ENCODE assay signal across 18 cellular contexts in the genomic region with DNA sequence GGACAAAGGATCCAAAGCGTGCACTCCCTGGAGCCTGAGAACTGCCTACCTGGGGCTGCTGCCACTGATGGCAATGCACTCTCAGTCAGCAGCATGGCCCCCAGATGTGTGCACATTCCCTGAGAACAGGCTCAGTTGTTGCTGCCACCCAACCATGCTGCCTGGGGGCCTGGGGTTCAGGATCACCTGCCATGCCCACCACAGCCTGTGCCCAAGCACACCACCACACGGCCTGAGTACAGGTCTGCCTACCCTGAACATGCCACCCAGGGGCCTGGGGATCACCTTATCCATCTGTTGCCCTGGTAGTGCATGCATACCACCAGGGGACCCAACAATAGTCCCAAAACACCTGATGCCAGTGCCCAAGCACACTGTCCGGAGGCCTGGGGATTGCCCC.
DNase-seq lines count a peak whose midpoint lies in the region; ATAC-seq, FAIRE-seq and TF ChIP-seq lines count a peak whose summit lies in the region.
"Had no signal": no experiment of that assay in that cellular context is flagged by ENCODE, and none has a peak within 500 bp of the region (broad histone marks: within the 10 kb centered on the region; RNA-seq: fewer than 3 reads in every experiment).

No MANE protein-coding gene starts in this region.

- H3K79me2 ChIP-seq in osteoblast (ENCODE audit: insufficient read depth, low read length) = no peaks in the 10 kb centered on the region

- H3K4me1 ChIP-seq in kidney (ENCODE audit: control insufficient read depth in 1 of 2, insufficient read depth in 1 of 2, low read depth in 1 of 2, low read length in 2 of 2) = no peaks in the 10 kb centered on the region
- H3K4me1 ChIP-seq in osteoblast (ENCODE audit: insufficient read depth, low read length) = no peaks in the 10 kb centered on the region
- no peaks in the 10 kb centered on the region for H3K4me1 ChIP-seq in upper lobe of right lung
- H3K4me1 ChIP-seq: HAP-1 had no signal

- DNase-seq in bronchial epithelial cell (ENCODE audit: low read depth) (no peak), kidney (peak; percentile 42), osteoblast (ENCODE audit: insufficient read length, low spot score, missing footprints) (peak; percentile 52), upper lobe of right lung (no peak), NCI-H774 (lab: John Stamatoyannopoulos, UW) (no peak), H54 (ENCODE audit: insufficient read length, low spot score) (no peak), T-cell (no peak)
- DNase-seq: C1 segment of cervical spinal cord; Calu3; CD4-positive, alpha-beta memory T cell; COR-L47; DMS53; DMS79 treated with DMSO at 0.1 percent for 48 hours; GF-D8; GM23248; HFFc6 had no signal

- H3K4me3 ChIP-seq in bronchial epithelial cell (ENCODE audit: low read depth, low read length) (no peak overlapping the region), kidney (ENCODE audit: low read length in 2 of 2) (no peak overlapping the region), osteoblast (ENCODE audit: insufficient read depth, low read length) (no peak overlapping the region), upper lobe of right lung (no peak overlapping the region)
- H3K4me3 ChIP-seq: GM23248, HAP-1 had no signal

- H3K27ac ChIP-seq in kidney (ENCODE audit: low read depth in 2 of 2, low read length in 2 of 2) (no peak overlapping the region), osteoblast (ENCODE audit: low read depth, low read length) (no peak overlapping the region), upper lobe of right lung (no peak overlapping the region)
- H3K27ac ChIP-seq: GM23248 had no signal

- H3K36me3 Mint-ChIP-seq in T-cell = no peaks in the 10 kb centered on the region
- H3K36me3 Mint-ChIP-seq: CD4-positive, alpha-beta memory T cell had no signal

- H4K20me1 ChIP-seq in osteoblast (ENCODE audit: insufficient read depth, low read length) = no peaks in the 10 kb centered on the region

- POLR2A ChIA-PET in T-cell (lab: Charles Lee) = no interaction called here

- no peak overlapping the region for H2AFZ ChIP-seq in osteoblast (ENCODE audit: low read length)
- H2AFZ ChIP-seq: GM23248 had no signal

- no peak overlapping the region for H3K27ac Mint-ChIP-seq in T-cell
- H3K27ac Mint-ChIP-seq: CD4-positive, alpha-beta memory T cell; HFFc6 had no signal

- H3K4me2 ChIP-seq in osteoblast (ENCODE audit: insufficient read depth, low read length) = no peak overlapping the region

- ATAC-seq in upper lobe of right lung = peak; percentile 36
- no peak for ATAC-seq in T-cell (replicated peaks in 1 of 4)

- peaks cover 2 to 4% (median 2%) of the 10 kb centered on the region in 3 donors for H3K9me3 Mint-ChIP-seq in T-cell

- H3K9ac ChIP-seq in kidney (ENCODE audit: low read length in 2 of 2) = no peak overlapping the region
- H3K9ac ChIP-seq: GM23248 had no signal

- H3K9me3 ChIP-seq in kidney (ENCODE audit: control insufficient read depth in 1 of 2, low read length in 2 of 2) = no peaks in the 10 kb centered on the region
- no peaks in the 10 kb centered on the region for H3K9me3 ChIP-seq in osteoblast (ENCODE audit: low read depth, low read length)
- no peaks in the 10 kb centered on the region for H3K9me3 ChIP-seq in upper lobe of right lung
- H3K9me3 ChIP-seq: HAP-1 had no signal

- no peaks in the 10 kb centered on the region for H3K27me3 Mint-ChIP-seq in T-cell
- H3K27me3 Mint-ChIP-seq: CD4-positive, alpha-beta memory T cell had no signal

- intact Hi-C loops in kidney (cut with DNase I) (no loop called here), upper lobe of right lung (cut with DNase I) (no loop called here)

- no peaks in the 10 kb centered on the region for H3K4me1 Mint-ChIP-seq in T-cell
- H3K4me1 Mint-ChIP-seq: CD4-positive, alpha-beta memory T cell had no signal

- no peaks in the 10 kb centered on the region for H3K27me3 ChIP-seq in bronchial epithelial cell (ENCODE audit: control insufficient read depth, insufficient read depth, low read length)
- no peaks in the 10 kb centered on the region for H3K27me3 ChIP-seq in osteoblast (ENCODE audit: insufficient read depth, low read length)
- H3K27me3 ChIP-seq in upper lobe of right lung = no peaks in the 10 kb centered on the region

- TF ChIP-seq CTCF in bronchial epithelial cell (IDR thresholded peaks at IDR 0.05; ENCODE audit: insufficient read depth, low read length, severe bottlenecking) (no peak), kidney (IDR thresholded peaks at IDR 0.05; ENCODE audit: borderline replicate concordance, extremely low read depth, insufficient read depth) (no peak), osteoblast (IDR thresholded peaks at IDR 0.05; ENCODE audit: extremely low read depth, low read depth, low read length) (no peak), upper lobe of right lung (IDR thresholded peaks at IDR 0.05) (no peak)

- TF ChIP-seq POLR2A in H54 (IDR thresholded peaks at IDR 0.05; ENCODE audit: low read depth, low read length) = no peak

- H3K36me3 ChIP-seq in bronchial epithelial cell (ENCODE audit: control insufficient read depth, insufficient read depth, low read length) = no peaks in the 10 kb centered on the region
- H3K36me3 ChIP-seq in kidney (ENCODE audit: control insufficient read depth in 1 of 2, insufficient read depth in 2 of 2, low read length in 2 of 2) = no peaks in the 10 kb centered on the region
- H3K36me3 ChIP-seq in osteoblast (ENCODE audit: insufficient read depth, low read length) = no peaks in the 10 kb centered on the region
- H3K36me3 ChIP-seq in upper lobe of right lung = no peaks in the 10 kb centered on the region
- H3K36me3 ChIP-seq: HAP-1 had no signal

- CTCF ChIA-PET in T-cell (lab: Charles Lee) = no interaction called here

- FAIRE-seq in bronchial epithelial cell (lab: Jason Lieb, UNC) (peak; percentile 58), kidney (lab: Jason Lieb, UNC) (no peak), H54 (lab: Jason Lieb, UNC) (no peak)
- FAIRE-seq: GM12891 had no signal

- no peak overlapping the region for H3K4me3 Mint-ChIP-seq in T-cell
- H3K4me3 Mint-ChIP-seq: CD4-positive, alpha-beta memory T cell; HFFc6 had no signal

Comparison
In these comparisons a context has a peak if more than half of its experiments do, and no peak if none do; other contexts are left out.
1. DNase-seq: peak in kidney (single experiment) and osteoblast (single experiment); none in bronchial epithelial cell (single experiment), upper lobe of right lung (single experiment), NCI-H774 (single experiment), H54 (single experiment) and T-cell (0 of 34).